Comparison of ENCODE assay signal across 8 cellular contexts in genomic region chr16:19119564-19119963, GRCh38. TPM values are rescaled to one million over a fixed set of nuclear protein-coding genes. Genes with fewer than 3 reads are reported as not detected.
DNase-seq lines count a peak whose midpoint lies in the region; ATAC-seq, FAIRE-seq and TF ChIP-seq lines count a peak whose summit lies in the region.

No MANE protein-coding gene starts in this region.

- peaks cover 19% of the 10 kb centered on the region for H3K27me3 Mint-ChIP-seq in activated naive CD4-positive, alpha-beta T cell treated with anti-CD3 and anti-CD28 coated beads for 36 hours (ENCODE audit: low read depth)

- CTCF ChIA-PET in activated naive CD4-positive, alpha-beta T cell treated with anti-CD3 and anti-CD28 coated beads for 36 hours (lab: Charles Lee) = interaction anchor here (1.2 kb wide), 1 partner anchor 33 kb away, joined by 3 read pairs; no protein-coding TSS in a partner anchor
- CTCF ChIA-PET in HepG2 (lab: Yijun Ruan, JAX; ENCODE audit: low intra/inter-chr PET ratio, low total read pairs) = no interaction called here

- in situ Hi-C loops in HepG2 (cut with HindIII; ENCODE audit: extremely low pct_ligation_motif_present, low pct_unique_long_range_greater_than_20kb) = no loop called here

- peak; percentile 48 to 61 for ATAC-seq in activated naive CD4-positive, alpha-beta T cell treated with anti-CD3 and anti-CD28 coated beads, Interleukin-2, amount 50 U/mL, for 72 hours
- ATAC-seq in HepG2 (no peak), GM18873 (IDR thresholded peaks at IDR 0.05; ENCODE audit: low FRiP score, unreplicated experiment) (no peak)

- no peaks in the 10 kb centered on the region for H3K9me3 ChIP-seq in HepG2 (ENCODE audit: low read length)

- intact Hi-C loops in activated naive CD4-positive, alpha-beta T cell treated with anti-CD3 and anti-CD28 coated beads for 36 hours (cut with micrococcal nuclease) = no loop called here
- intact Hi-C loops in HepG2 (cut with micrococcal nuclease; ENCODE audit: unreplicated experiment) = no loop called here

- TF ChIP-seq EP300 in HepG2 (IDR thresholded peaks at IDR 0.05; ENCODE audit: low read depth in 2 of 2, low read length in 2 of 2) (no peak), HepG2 (CRISPR knock-in tag; IDR thresholded peaks at IDR 0.05; ENCODE audit: borderline replicate concordance) (no peak)

- H3K36me3 ChIP-seq in HepG2 (replicated peaks in 1 of 2; ENCODE audit: control insufficient read depth in 1 of 2, insufficient read depth in 2 of 2, low read length in 2 of 2) (no peaks in the 10 kb centered on the region; a peak in 1 of 5 replicates), urinary bladder (ENCODE audit: insufficient read depth) (no peaks in the 10 kb centered on the region)

- WGBS in HepG2 (ENCODE audit: low lambda C conversion rate) = 96% methylated on average over 5 of the region's 5 CpGs
- WGBS in urinary bladder = 24% methylated on average over 5 of the region's 5 CpGs

- H2AFZ ChIP-seq in HepG2 (ENCODE audit: low read length) = no peak overlapping the region

- TF ChIP-seq RAD21 in HepG2 (CRISPR knock-in tag; IDR thresholded peaks at IDR 0.05) = no peak

- FAIRE-seq in HepG2 (lab: Jason Lieb, UNC) = no peak

- DNase-seq in activated naive CD4-positive, alpha-beta T cell treated with anti-CD3 and anti-CD28 coated beads, Interleukin-2, amount 50 U/mL, for 72 hours (ENCODE audit: low spot score in 2 of 2) = no peak
- DNase-seq in activated naive CD4-positive, alpha-beta T cell treated with anti-CD3 and anti-CD28 coated beads for 36 hours = no peak
- DNase-seq in astrocyte of the hippocampus (ENCODE audit: low read depth, low spot score) = peak; percentile 36
- no peak for DNase-seq in HepG2 (ENCODE audit: low spot score)
- DNase-seq in NCI-H2227 (lab: John Stamatoyannopoulos, UW; ENCODE audit: unreplicated experiment) = no peak
- DNase-seq in ureter (ENCODE audit: low spot score) = no peak

- no TSS peak for BruUV-seq in HepG2 (replicated peaks; lab: Mats Ljungman, UMichigan)

- peaks cover 2% of the 10 kb centered on the region for H3K79me2 ChIP-seq in HepG2 (ENCODE audit: insufficient read depth, low read length)

- TF ChIP-seq CTCF in HepG2 (CRISPR knock-in tag; IDR thresholded peaks at IDR 0.05) = no peak

- H3K36me3 Mint-ChIP-seq in activated naive CD4-positive, alpha-beta T cell treated with anti-CD3 and anti-CD28 coated beads, Interleukin-2, amount 50 U/mL, for 72 hours = peaks cover 0 to 5% of the 10 kb centered on the region in 2 donors
- no peaks in the 10 kb centered on the region for H3K36me3 Mint-ChIP-seq in activated naive CD4-positive, alpha-beta T cell treated with anti-CD3 and anti-CD28 coated beads for 36 hours (ENCODE audit: low read depth)

- no peak overlapping the region for H3K27ac ChIP-seq in HepG2 (ENCODE audit: extremely low read length, insufficient read depth, low read length)
- peak overlapping the region; percentile 90 for H3K27ac ChIP-seq in urinary bladder (ENCODE audit: low read depth)

- H3K9me3 Mint-ChIP-seq in activated naive CD4-positive, alpha-beta T cell treated with anti-CD3 and anti-CD28 coated beads, Interleukin-2, amount 50 U/mL, for 72 hours = no peaks in the 10 kb centered on the region
- H3K9me3 Mint-ChIP-seq in activated naive CD4-positive, alpha-beta T cell treated with anti-CD3 and anti-CD28 coated beads for 36 hours = no peaks in the 10 kb centered on the region

- H3K4me2 ChIP-seq in HepG2 (ENCODE audit: low read depth, low read length) = no peak overlapping the region

- no peaks in the 10 kb centered on the region for H4K20me1 ChIP-seq in HepG2 (ENCODE audit: insufficient read depth, low read length)

- H3K27me3 ChIP-seq in HepG2 (ENCODE audit: control insufficient read depth in 1 of 2, insufficient read depth in 2 of 2, low read length in 2 of 2) = no peaks in the 10 kb centered on the region

- no peak for TF ChIP-seq POLR2A in HepG2 (IDR thresholded peaks at IDR 0.05; ENCODE audit: insufficient read depth in 1 of 2, low read depth in 2 of 2, low read length in 2 of 2)

- H3K4me1 ChIP-seq in HepG2 (ENCODE audit: insufficient read depth, low read length) (peaks cover 59% of the 10 kb centered on the region), urinary bladder (ENCODE audit: insufficient read depth) (peaks cover 5% of the 10 kb centered on the region)

- H3K4me3 ChIP-seq in HepG2 (replicated peaks in 1 of 3; ENCODE audit: insufficient read depth in 1 of 3, low read depth in 2 of 3, low read length in 3 of 3) (no peak overlapping the region), urinary bladder (ENCODE audit: low read depth, low read length) (no peak overlapping the region)

- H3K9ac ChIP-seq in HepG2 (ENCODE audit: insufficient read depth, low read depth, low read length) = no peak overlapping the region

- H3K4me3 Mint-ChIP-seq in activated naive CD4-positive, alpha-beta T cell treated with anti-CD3 and anti-CD28 coated beads for 36 hours = no peak overlapping the region

- POLR2A ChIA-PET in HepG2 (lab: Yijun Ruan, JAX) = interaction anchor here (1.3 to 2.1 kb wide), 4 partner anchors 9 to 26 kb away, joined by 4 to 10 read pairs (median 7); no protein-coding TSS in a partner anchor

- H3K4me1 Mint-ChIP-seq in activated naive CD4-positive, alpha-beta T cell treated with anti-CD3 and anti-CD28 coated beads for 36 hours (ENCODE audit: low read depth) = peaks cover 6% of the 10 kb centered on the region

- peak overlapping the region in 1 of 2 donors; percentile 77 for H3K27ac Mint-ChIP-seq in activated naive CD4-positive, alpha-beta T cell treated with anti-CD3 and anti-CD28 coated beads, Interleukin-2, amount 50 U/mL, for 72 hours
- no peak overlapping the region for H3K27ac Mint-ChIP-seq in activated naive CD4-positive, alpha-beta T cell treated with anti-CD3 and anti-CD28 coated beads for 36 hours

RNA-seq across cellular contexts. Expression of gene ITPRIPL2, which starts 5.8 kb away (rescaled TPM):
- total RNA-seq in activated naive CD4-positive, alpha-beta T cell treated with anti-CD3 and anti-CD28 coated beads, Interleukin-2, amount 50 U/mL, for 72 hours = 1 to 10 TPM; 1.3 to 1.8 TPM
- under 1 TPM; 0.17 to 0.19 TPM for total RNA-seq in activated naive CD4-positive, alpha-beta T cell treated with anti-CD3 and anti-CD28 coated beads for 36 hours
- total RNA-seq in HepG2 (2016; rRNA removed; fragmentation: Illumina TruSeq; extraction: Trizol) = 11.7 and 12.6 TPM in 2 replicates
- 1.3 and 1.4 TPM in 2 replicates for total RNA-seq in HepG2 (2016; cell fraction: cytosol; rRNA removed; fragmentation: Illumina TruSeq; extraction: Trizol; ENCODE audit: low read depth)
- total RNA-seq in HepG2 (2016; cell fraction: insoluble cytoplasmic fraction; rRNA removed; fragmentation: Illumina TruSeq; extraction: Trizol) = 9.9 and 12.5 TPM in 2 replicates
- total RNA-seq in HepG2 (2016; cell fraction: membrane; rRNA removed; fragmentation: Illumina TruSeq; extraction: Trizol) = 6.5 and 6.9 TPM in 2 replicates
- 12.3 and 13.3 TPM in 2 replicates for total RNA-seq in HepG2 (2016; cell fraction: nucleus; rRNA removed; fragmentation: Illumina TruSeq; extraction: Trizol)
- 5.9 and 7.6 TPM in 2 replicates for polyA plus RNA-seq in HepG2 (2011; rRNA removed)
- 5.4 and 6.5 TPM in 2 replicates for polyA plus RNA-seq in HepG2 (2011; cell fraction: cytosol; rRNA removed)
- polyA plus RNA-seq in HepG2 (2011; cell fraction: nucleus; rRNA removed) = 13.1 and 13.2 TPM in 2 replicates
- polyA plus RNA-seq in HepG2 (2012) = 4.2 and 5.8 TPM in 2 replicates
- polyA plus RNA-seq in HepG2 (2016; cell fraction: cytosol; fragmentation: Illumina TruSeq; extraction: Trizol; ENCODE audit: low read depth) = 0.55 and 0.58 TPM in 2 replicates
- 4.7 and 5.5 TPM in 2 replicates for polyA plus RNA-seq in HepG2 (2016; cell fraction: insoluble cytoplasmic fraction; fragmentation: Illumina TruSeq; extraction: Trizol; ENCODE audit: low read depth)
- polyA plus RNA-seq in HepG2 (2016; cell fraction: membrane; fragmentation: Illumina TruSeq; extraction: Trizol; ENCODE audit: low read depth) = 1.4 and 1.5 TPM in 2 replicates
- polyA plus RNA-seq in HepG2 (2016; cell fraction: nucleus; fragmentation: Illumina TruSeq; extraction: Trizol; ENCODE audit: insufficient read depth, low read depth) = 10.7 and 12.0 TPM in 2 replicates
- polyA minus RNA-seq in HepG2 (2011; rRNA and poly(A)+ RNA removed; ENCODE audit: low replicate concordance) = 13.8 and 32.7 TPM in 2 replicates
- 17.7 TPM in 2 replicates for polyA minus RNA-seq in HepG2 (2011; cell fraction: cytosol; rRNA and poly(A)+ RNA removed)
- 13.6 and 16.7 TPM in 2 replicates for polyA minus RNA-seq in HepG2 (2011; cell fraction: nucleus; rRNA and poly(A)+ RNA removed)
- total RNA-seq in urinary bladder = 63.5 TPM
- polyA plus RNA-seq in urinary bladder = 14.5 TPM
- total RNA-seq in ureter = 61.3 TPM

RNA-seq across cellular contexts. Expression of gene SYT17, which starts 48.5 kb away (rescaled TPM):
- total RNA-seq in activated naive CD4-positive, alpha-beta T cell treated with anti-CD3 and anti-CD28 coated beads, Interleukin-2, amount 50 U/mL, for 72 hours = not detected
- total RNA-seq in activated naive CD4-positive, alpha-beta T cell treated with anti-CD3 and anti-CD28 coated beads for 36 hours = not detected
- total RNA-seq in HepG2 (2016; rRNA removed; fragmentation: Illumina TruSeq; extraction: Trizol) = 0.14 TPM in 1 of 2 replicates, not detected in the other
- not detected in 2 replicates for total RNA-seq in HepG2 (2016; cell fraction: cytosol; rRNA removed; fragmentation: Illumina TruSeq; extraction: Trizol; ENCODE audit: low read depth)
- not detected in 2 replicates for total RNA-seq in HepG2 (2016; cell fraction: insoluble cytoplasmic fraction; rRNA removed; fragmentation: Illumina TruSeq; extraction: Trizol)
- not detected in 2 replicates for total RNA-seq in HepG2 (2016; cell fraction: membrane; rRNA removed; fragmentation: Illumina TruSeq; extraction: Trizol)
- total RNA-seq in HepG2 (2016; cell fraction: nucleus; rRNA removed; fragmentation: Illumina TruSeq; extraction: Trizol) = 0.34 TPM in 1 of 2 replicates, not detected in the other
- 0.44 and 0.85 TPM in 2 replicates for polyA plus RNA-seq in HepG2 (2011; rRNA removed)
- polyA plus RNA-seq in HepG2 (2011; cell fraction: cytosol; rRNA removed) = 0.12 and 0.22 TPM in 2 replicates
- 0.50 and 1.0 TPM in 2 replicates for polyA plus RNA-seq in HepG2 (2011; cell fraction: nucleus; rRNA removed)
- 0.07 TPM in 1 of 2 replicates, not detected in the other for polyA plus RNA-seq in HepG2 (2012)
- polyA plus RNA-seq in HepG2 (2016; cell fraction: cytosol; fragmentation: Illumina TruSeq; extraction: Trizol; ENCODE audit: low read depth) = 0.08 TPM in 1 of 2 replicates, not detected in the other
- polyA plus RNA-seq in HepG2 (2016; cell fraction: insoluble cytoplasmic fraction; fragmentation: Illumina TruSeq; extraction: Trizol; ENCODE audit: low read depth) = not detected in 2 replicates
- 0.16 TPM in 1 of 2 replicates, not detected in the other for polyA plus RNA-seq in HepG2 (2016; cell fraction: membrane; fragmentation: Illumina TruSeq; extraction: Trizol; ENCODE audit: low read depth)
- 0.67 TPM in 1 of 2 replicates, not detected in the other for polyA plus RNA-seq in HepG2 (2016; cell fraction: nucleus; fragmentation: Illumina TruSeq; extraction: Trizol; ENCODE audit: insufficient read depth, low read depth)
- polyA minus RNA-seq in HepG2 (2011; rRNA and poly(A)+ RNA removed; ENCODE audit: low replicate concordance) = 0.56 and 0.72 TPM in 2 replicates
- polyA minus RNA-seq in HepG2 (2011; cell fraction: cytosol; rRNA and poly(A)+ RNA removed) = not detected in 2 replicates
- 0.13 and 1.1 TPM in 2 replicates for polyA minus RNA-seq in HepG2 (2011; cell fraction: nucleus; rRNA and poly(A)+ RNA removed)
- total RNA-seq in urinary bladder = 6.5 TPM
- 1.8 TPM for polyA plus RNA-seq in urinary bladder
- 24.4 TPM for total RNA-seq in ureter

RNA-seq across cellular contexts. Expression of gene COQ7, which starts 52.1 kb away (rescaled TPM):
- 10 to 100 TPM; 15.7 to 20.4 TPM for total RNA-seq in activated naive CD4-positive, alpha-beta T cell treated with anti-CD3 and anti-CD28 coated beads, Interleukin-2, amount 50 U/mL, for 72 hours
- 10 to 100 TPM; 16.4 to 21.3 TPM for total RNA-seq in activated naive CD4-positive, alpha-beta T cell treated with anti-CD3 and anti-CD28 coated beads for 36 hours
- total RNA-seq in HepG2 (2016; rRNA removed; fragmentation: Illumina TruSeq; extraction: Trizol) (45.7 and 50.6 TPM in 2 replicates), urinary bladder (23.8 TPM), ureter (29.7 TPM)
- 8.3 and 9.3 TPM in 2 replicates for total RNA-seq in HepG2 (2016; cell fraction: cytosol; rRNA removed; fragmentation: Illumina TruSeq; extraction: Trizol; ENCODE audit: low read depth)
- total RNA-seq in HepG2 (2016; cell fraction: insoluble cytoplasmic fraction; rRNA removed; fragmentation: Illumina TruSeq; extraction: Trizol) = 42.0 and 58.8 TPM in 2 replicates
- 17.4 and 19.5 TPM in 2 replicates for total RNA-seq in HepG2 (2016; cell fraction: membrane; rRNA removed; fragmentation: Illumina TruSeq; extraction: Trizol)
- 25.7 and 30.2 TPM in 2 replicates for total RNA-seq in HepG2 (2016; cell fraction: nucleus; rRNA removed; fragmentation: Illumina TruSeq; extraction: Trizol)
- polyA plus RNA-seq in HepG2 (2011; rRNA removed) (16.3 and 20.1 TPM in 2 replicates), urinary bladder (22.1 TPM)
- polyA plus RNA-seq in HepG2 (2011; cell fraction: cytosol; rRNA removed) = 22.4 and 24.8 TPM in 2 replicates
- 21.8 and 23.8 TPM in 2 replicates for polyA plus RNA-seq in HepG2 (2011; cell fraction: nucleus; rRNA removed)
- polyA plus RNA-seq in HepG2 (2012) = 20.0 and 27.9 TPM in 2 replicates
- 8.7 and 10.9 TPM in 2 replicates for polyA plus RNA-seq in HepG2 (2016; cell fraction: cytosol; fragmentation: Illumina TruSeq; extraction: Trizol; ENCODE audit: low read depth)
- 48.9 and 53.9 TPM in 2 replicates for polyA plus RNA-seq in HepG2 (2016; cell fraction: insoluble cytoplasmic fraction; fragmentation: Illumina TruSeq; extraction: Trizol; ENCODE audit: low read depth)
- polyA plus RNA-seq in HepG2 (2016; cell fraction: membrane; fragmentation: Illumina TruSeq; extraction: Trizol; ENCODE audit: low read depth) = 14.7 and 15.1 TPM in 2 replicates
- 39.3 and 45.1 TPM in 2 replicates for polyA plus RNA-seq in HepG2 (2016; cell fraction: nucleus; fragmentation: Illumina TruSeq; extraction: Trizol; ENCODE audit: insufficient read depth, low read depth)
- polyA minus RNA-seq in HepG2 (2011; rRNA and poly(A)+ RNA removed; ENCODE audit: low replicate concordance) = 14.1 and 24.6 TPM in 2 replicates
- polyA minus RNA-seq in HepG2 (2011; cell fraction: cytosol; rRNA and poly(A)+ RNA removed) = 13.8 and 14.6 TPM in 2 replicates
- 52.5 and 60.9 TPM in 2 replicates for polyA minus RNA-seq in HepG2 (2011; cell fraction: nucleus; rRNA and poly(A)+ RNA removed)

Comparison
In these comparisons a context has a peak if more than half of its experiments do, and no peak if none do; other contexts are left out.
1. ATAC-seq: peak in activated naive CD4-positive, alpha-beta T cell treated with anti-CD3 and anti-CD28 coated beads, Interleukin-2, amount 50 U/mL, for 72 hours (2 of 2); none in HepG2 (single experiment) and GM18873 (single experiment).